Comparison of ENCODE assay signal across 1 cellular context in the genomic region with DNA sequence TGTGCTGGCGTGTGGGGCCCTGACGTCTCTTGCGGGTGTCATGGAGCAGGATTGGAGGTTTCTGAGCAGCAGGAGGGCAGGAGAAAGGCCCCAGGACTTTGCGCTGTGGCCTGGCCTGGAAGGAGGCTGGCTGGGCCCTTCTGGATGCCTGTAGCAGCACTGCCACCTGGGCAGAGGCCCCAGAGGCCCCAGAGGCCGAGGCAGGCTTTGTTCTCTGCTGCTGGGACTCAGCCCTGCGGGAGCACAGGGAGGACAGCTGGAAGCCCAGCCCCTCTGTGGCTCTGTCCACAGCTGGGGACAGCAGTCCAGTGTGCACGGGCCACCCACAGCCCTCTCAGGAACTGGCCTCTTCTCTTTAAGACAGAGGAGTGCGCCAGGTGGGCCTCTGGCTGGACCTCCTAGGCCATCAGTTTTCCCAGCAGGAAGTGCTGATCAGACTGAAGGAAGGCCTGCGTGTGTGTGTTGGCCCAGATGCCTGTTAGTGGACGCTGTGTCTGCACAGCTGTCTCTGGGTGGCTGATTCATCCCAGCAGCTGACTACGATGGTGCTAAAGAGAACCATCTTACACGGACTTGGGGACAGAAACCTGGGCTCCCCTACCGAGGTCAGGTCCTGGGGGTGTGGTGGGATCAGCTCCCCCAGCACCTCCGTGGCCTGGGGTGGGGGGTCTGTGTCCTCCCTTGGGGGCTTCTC.
TF ChIP-seq lines count a peak whose summit lies in the region.

No MANE protein-coding gene starts in this region.

TF ChIP-seq in H1, 55 proteins besides CTCF, POLR2A, EP300 and RAD21 (continued from another document):
- TF ChIP-seq RBBP5 (IDR thresholded peaks at IDR 0.05; ENCODE audit: borderline replicate concordance, low read depth, low read length) = no peak
- no peak for TF ChIP-seq CBX5 (IDR thresholded peaks at IDR 0.05; ENCODE audit: low read depth, low read length)
- TF ChIP-seq TAF1 (IDR thresholded peaks at IDR 0.05; ENCODE audit: low read depth, low read length) = no peak
- TF ChIP-seq ZNF274 (IDR thresholded peaks at IDR 0.05; ENCODE audit: borderline replicate concordance, extremely low read depth, low read length) = no peak
- no peak for TF ChIP-seq RNF2 (IDR thresholded peaks at IDR 0.05; ENCODE audit: borderline replicate concordance, low read depth, low read length, missing control alignments, poor library complexity, severe bottlenecking)
- no peak for TF ChIP-seq ASH2L (IDR thresholded peaks at IDR 0.05; ENCODE audit: low read length)
- no peak for TF ChIP-seq NANOG (IDR thresholded peaks at IDR 0.05; ENCODE audit: insufficient read depth, low read depth, low read length, poor library complexity, severe bottlenecking)
